In genomic region chr13:40403509-40404241, GRCh38 we compare ENCODE assay signal across 14 cellular contexts.
A peak's percentile ranks its signal among the peaks of the same experiment; 100 is the strongest.
DNase-seq lines count a peak whose midpoint lies in the region; TF ChIP-seq lines count a peak whose summit lies in the region.
"Had no signal": no experiment of that assay in that cellular context is flagged by ENCODE, and none has a peak within 500 bp of the region (broad histone marks: within the 10 kb centered on the region; RNA-seq: fewer than 3 reads in every experiment).

No MANE protein-coding gene starts in this region.

- TF ChIP-seq POLR2A in transverse colon (IDR thresholded peaks at IDR 0.05) = no peak

- H3K9ac ChIP-seq in fibroblast of lung (ENCODE audit: insufficient read depth, low read length) (no peak overlapping the region), neuronal stem cell (ENCODE audit: low read depth, low read length, poor library complexity) (no peak overlapping the region)

- H3K4me2 ChIP-seq in fibroblast of lung (ENCODE audit: extremely low read depth, insufficient read depth, low read length) (no peak overlapping the region), neuronal stem cell (ENCODE audit: insufficient read depth, low read length, poor library complexity, severe bottlenecking) (no peak overlapping the region)

- H2AK5ac ChIP-seq in neuronal stem cell (ENCODE audit: low read depth, low read length) = no peak overlapping the region

- CTCF ChIA-PET in RWPE1 (lab: Yijun Ruan, JAX) = interaction anchor here (0.7 kb wide), 1 partner anchor 269 kb away, joined by 3 read pairs; no protein-coding TSS in a partner anchor

- TF ChIP-seq CTCF in RWPE1 (conservative IDR thresholded peaks at IDR 0.05; ENCODE audit: low read depth) (no peak), fibroblast of lung (conservative IDR thresholded peaks at IDR 0.05 in 1 of 2, IDR thresholded peaks at IDR 0.05 in 1 of 2; ENCODE audit: low read depth in 1 of 2, low read length in 2 of 2) (no peak), transverse colon (IDR thresholded peaks at IDR 0.05) (no peak)

- intact Hi-C loops in transverse colon (cut with DNase I; ENCODE audit: low total_unique reads) = loop anchor here (10.0 kb wide), 1 partner anchor 261 kb away; the partner anchor contains the start of gene FOXO1

- H3K27ac ChIP-seq in RWPE1 (peak overlapping the region; percentile 90), fibroblast of lung (ENCODE audit: insufficient read depth, low read length) (peak overlapping the region; percentile 64), neuronal stem cell (replicated peaks; ENCODE audit: low read length) (no peak overlapping the region), transverse colon (peak overlapping the region; percentile 74 to 81 (median 77))
- H3K27ac ChIP-seq: C4-2B had no signal

- H2BK5ac ChIP-seq in neuronal stem cell (ENCODE audit: low read length) = no peak overlapping the region

- POLR2A ChIA-PET in RWPE1 (lab: Yijun Ruan, JAX; ENCODE audit: low non-redundant PET) = no interaction called here

- H2AFZ ChIP-seq in fibroblast of lung (ENCODE audit: low read length) = no peak overlapping the region
- H2AFZ ChIP-seq in neuronal stem cell (ENCODE audit: low read length) = peak overlapping the region; percentile 87

- no peak overlapping the region for H3K14ac ChIP-seq in neuronal stem cell (ENCODE audit: low read length)

- no CpG with 5 or more reads among the region's 17 CpGs for WGBS in neuronal stem cell (ENCODE audit: extremely low coverage in 2 of 2, insufficient read length in 2 of 2, insufficient replicate concordance in 1 of 2), 2 donors
- 81 to 90% methylated on average over 10 to 17 of the region's 17 CpGs for WGBS in transverse colon (ENCODE audit: low coverage in 1 of 2), 2 donors

- DNase-seq in RWPE1 (ENCODE audit: low spot score) = no peak
- DNase-seq in fibroblast of lung (ENCODE audit: low read depth in 2 of 2) = no peak
- DNase-seq in neuronal stem cell (ENCODE audit: low spot score) = no peak
- DNase-seq in transverse colon = no peak
- DNase-seq in activated effector memory CD4-positive, alpha-beta T cell treated with anti-CD3 and anti-CD28 coated beads, Interleukin-2, amount 50 U/mL, for 16 hours = no peak
- DNase-seq in NCI-H146 (lab: John Stamatoyannopoulos, UW) = no peak
- DNase-seq in AG08396 (ENCODE audit: low spot score) = no peak
- DNase-seq: activated CD4-positive, CD25-positive, alpha-beta regulatory T cell treated with anti-CD3 and anti-CD28 coated beads, Interleukin-2, amount 50 U/mL, for 72 hours; activated CD8-positive, alpha-beta memory T cell treated with anti-CD3 and anti-CD28 coated beads, Interleukin-2, amount 50 U/mL, for 48 hours; activated naive CD4-positive, alpha-beta T cell treated with anti-CD3 and anti-CD28 coated beads for 36 hours; DMS53; RPMI8226; T-helper 2 cell had no signal

- H3K79me2 ChIP-seq in fibroblast of lung (ENCODE audit: control insufficient read depth, insufficient read depth, low read length) = no peaks in the 10 kb centered on the region

- no peak overlapping the region for H3K4me3 ChIP-seq in fibroblast of lung (replicated peaks in 1 of 4; ENCODE audit: control extremely low read depth in 1 of 4, insufficient read depth in 1 of 4, low read depth in 3 of 4, low read length in 4 of 4)
- H3K4me3 ChIP-seq in neuronal stem cell (ENCODE audit: low read length in 2 of 2) = no peak overlapping the region
- no peak overlapping the region for H3K4me3 ChIP-seq in transverse colon

- in situ Hi-C loops in transverse colon (cut with MboI; ENCODE audit: low pct_ligation_motif_present in 1 of 4, low pct_unique_long_range_greater_than_20kb in 1 of 4, low sequenced_read_pairs in 3 of 4) = loop anchor here in 1 of 4 donors (25.0 kb wide), 1 partner anchor 259 kb away; the partner anchor contains the start of gene FOXO1

- H3K27me3 ChIP-seq in fibroblast of lung (ENCODE audit: control insufficient read depth, insufficient read depth, low read length) (no peaks in the 10 kb centered on the region), neuronal stem cell (ENCODE audit: control insufficient read depth in 3 of 3, insufficient read depth in 3 of 3, low read depth in 1 of 3, low read length in 3 of 3) (no peaks in the 10 kb centered on the region), transverse colon (no peaks in the 10 kb centered on the region)

- H3K23ac ChIP-seq in neuronal stem cell (ENCODE audit: low read depth, low read length, poor library complexity) = no peak overlapping the region

- TF ChIP-seq EP300 in transverse colon (IDR thresholded peaks at IDR 0.05; ENCODE audit: low read depth) = no peak

- H3K9me3 ChIP-seq in fibroblast of lung (ENCODE audit: control insufficient read depth, insufficient read depth, low read depth, low read length) (no peaks in the 10 kb centered on the region), neuronal stem cell (replicated peaks in 1 of 2; ENCODE audit: control insufficient read depth in 2 of 2, insufficient read depth in 1 of 2, low read depth in 1 of 2, low read length in 2 of 2) (peaks cover 0 to 3% of the 10 kb centered on the region in 2 donors), transverse colon (no peaks in the 10 kb centered on the region)

- no peak overlapping the region for H4K8ac ChIP-seq in neuronal stem cell (ENCODE audit: low read depth, low read length)

- no peak overlapping the region for H2BK120ac ChIP-seq in neuronal stem cell (ENCODE audit: low read depth, low read length)

- H3K18ac ChIP-seq in neuronal stem cell (ENCODE audit: low read length) = peak overlapping the region; percentile 16

- no peak overlapping the region for H4K91ac ChIP-seq in neuronal stem cell (ENCODE audit: low read depth, low read length, poor library complexity)

- H2BK12ac ChIP-seq in neuronal stem cell (ENCODE audit: low read length) = no peak overlapping the region

- H3K4ac ChIP-seq in neuronal stem cell (ENCODE audit: low read length) = no peak overlapping the region

- H3K4me1 ChIP-seq in fibroblast of lung (ENCODE audit: control insufficient read depth, extremely low read depth, insufficient read depth, low read length) (peaks cover 20% of the 10 kb centered on the region), neuronal stem cell (ENCODE audit: control insufficient read depth in 2 of 2, insufficient read depth in 1 of 2, low read depth in 1 of 2, low read length in 2 of 2) (peaks cover 10 to 16% of the 10 kb centered on the region in 2 donors), transverse colon (peaks cover 14 to 38% (median 26%) of the 10 kb centered on the region in 4 donors)

- no peaks in the 10 kb centered on the region for H3K79me1 ChIP-seq in neuronal stem cell (ENCODE audit: low read depth, low read length)

- no peak overlapping the region for H2BK15ac ChIP-seq in neuronal stem cell (ENCODE audit: low read length)

- H3K36me3 ChIP-seq in fibroblast of lung (ENCODE audit: control insufficient read depth, insufficient read depth, low read length) (no peaks in the 10 kb centered on the region), neuronal stem cell (replicated peaks in 1 of 2; ENCODE audit: control insufficient read depth in 2 of 2, insufficient read depth in 2 of 2, low read length in 2 of 2) (no peaks in the 10 kb centered on the region), transverse colon (no peaks in the 10 kb centered on the region)

- H4K20me1 ChIP-seq in fibroblast of lung (ENCODE audit: control insufficient read depth, extremely low read depth, insufficient read depth, low read length) = no peaks in the 10 kb centered on the region
